1 cellular context compared by ENCODE assay signal in genomic region chr16:75534560-75535205, GRCh38.
TF ChIP-seq lines count a peak whose summit lies in the region.

No MANE protein-coding gene starts in this region.

TF ChIP-seq in GM12878, 131 proteins besides CTCF, POLR2A, EP300 and RAD21:
- TF ChIP-seq ZNF687 (IDR thresholded peaks at IDR 0.05): no peak
- TF ChIP-seq RUNX3 (IDR thresholded peaks at IDR 0.05; ENCODE audit: low read length): no peak
- TF ChIP-seq RELB (IDR thresholded peaks at IDR 0.05; ENCODE audit: low read depth): no peak
